In the genomic region with DNA sequence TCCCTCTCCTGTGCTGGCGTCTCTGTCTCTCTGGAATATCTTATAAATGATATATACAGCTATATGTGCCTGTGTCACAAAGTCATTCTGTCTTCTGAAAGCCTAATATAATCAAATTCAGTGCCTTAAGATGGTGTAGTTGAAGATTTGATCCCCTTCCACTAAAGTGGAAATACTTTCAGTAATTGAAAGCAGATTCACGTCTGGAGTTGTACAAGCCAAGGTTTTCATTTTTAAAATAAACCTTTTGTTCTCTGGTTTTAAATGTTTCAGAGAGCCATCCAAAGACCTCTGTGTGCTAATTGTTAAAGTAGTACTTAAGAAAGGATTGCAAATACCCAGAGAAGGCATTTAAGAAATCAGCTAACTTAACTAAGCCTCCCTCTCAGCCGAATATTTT, we compare ENCODE assay signal across 9 cellular contexts.
DNase-seq lines count a peak whose midpoint lies in the region; ATAC-seq and TF ChIP-seq lines count a peak whose summit lies in the region.
"Had no signal": no experiment of that assay in that cellular context is flagged by ENCODE, and none has a peak within 500 bp of the region (broad histone marks: within the 10 kb centered on the region; RNA-seq: fewer than 3 reads in every experiment).

No MANE protein-coding gene starts in this region.

- ATAC-seq in natural killer cell (no peak), left colon (no peak)
- no peak for ATAC-seq in natural killer cell treated with Interleukin-12 subunit alpha and Interleukin-12 subunit beta and Interleukin-15 and Interleukin-18, amount 100 ng/mL, for 72 hours

- in situ Hi-C loops in mammary epithelial cell (cut with MboI; ENCODE audit: low sequenced_read_pairs in 2 of 2) = loop anchor here in 1 of 2 donors (25.0 kb wide), 1 partner anchor 313 kb away; no protein-coding TSS in a partner anchor

- no peak for TF ChIP-seq POLR2A in uterus (IDR thresholded peaks at IDR 0.05)

- H3K9me3 Mint-ChIP-seq in natural killer cell = peaks cover 0 to 2% of the 10 kb centered on the region in 2 donors
- H3K9me3 Mint-ChIP-seq in natural killer cell treated with Interleukin-12 subunit alpha and Interleukin-12 subunit beta and Interleukin-15 and Interleukin-18, amount 100 ng/mL, for 72 hours = no peaks in the 10 kb centered on the region
- H3K9me3 Mint-ChIP-seq: central memory CD8-positive, alpha-beta T cell had no signal

- H3K27ac ChIP-seq in mammary epithelial cell (ENCODE audit: insufficient read depth, low read depth, low read length) (peak overlapping the region; percentile 64), mesodermal cell (ENCODE audit: low read depth, low read length, severe bottlenecking) (no peak overlapping the region), uterus (peak overlapping the region; percentile 81 to 92)

- peak overlapping the region; percentile 91 for H2AFZ ChIP-seq in mammary epithelial cell (ENCODE audit: low read depth, low read length)

- peaks cover 17% of the 10 kb centered on the region for H3K4me1 ChIP-seq in mammary epithelial cell (ENCODE audit: insufficient read depth, low read length)
- H3K4me1 ChIP-seq in mesodermal cell (ENCODE audit: control insufficient read depth, insufficient read depth, low read length, poor library complexity, severe bottlenecking) = peaks cover 5% of the 10 kb centered on the region
- H3K4me1 ChIP-seq in uterus = no peaks in the 10 kb centered on the region

- H3K4me3 ChIP-seq in mammary epithelial cell (replicated peaks in 1 of 3; ENCODE audit: insufficient read depth in 1 of 3, low read depth in 2 of 3, low read length in 3 of 3) = peak overlapping the region; percentile 63 to 99 (median 96)
- H3K4me3 ChIP-seq in mesodermal cell (ENCODE audit: extremely low read depth, insufficient read depth, low read length, poor library complexity, severe bottlenecking) = peak overlapping the region; percentile 66
- H3K4me3 ChIP-seq in uterus = peak overlapping the region; percentile 43 to 84

- peak overlapping the region; percentile 97 for H3K4me2 ChIP-seq in mammary epithelial cell (ENCODE audit: insufficient read depth, low read depth, low read length)

- H3K36me3 Mint-ChIP-seq in natural killer cell = peaks cover 12% of the 10 kb centered on the region
- H3K36me3 Mint-ChIP-seq in natural killer cell treated with Interleukin-12 subunit alpha and Interleukin-12 subunit beta and Interleukin-15 and Interleukin-18, amount 100 ng/mL, for 72 hours = peaks cover 10% of the 10 kb centered on the region

- WGBS in mammary epithelial cell (ENCODE audit: low coverage, missing lambda C conversion rate) = 9% methylated on average over 3 of the region's 3 CpGs
- WGBS in mesodermal cell (ENCODE audit: insufficient coverage in 2 of 2), 2 experiments = 10% methylated on average over 1 of the region's 3 CpGs; no CpG with 5 or more reads in 1 of the 2 experiments

- TF ChIP-seq CTCF in natural killer cell (IDR thresholded peaks at IDR 0.05) (no peak), mammary epithelial cell (conservative IDR thresholded peaks at IDR 0.05 in 1 of 2, IDR thresholded peaks at IDR 0.05 in 1 of 2; ENCODE audit: extremely low read depth in 1 of 2, insufficient read depth in 1 of 2, low read depth in 1 of 2, low read length in 2 of 2) (no peak), uterus (IDR thresholded peaks at IDR 0.05) (no peak)

- no peaks in the 10 kb centered on the region for H4K20me1 ChIP-seq in mammary epithelial cell (ENCODE audit: insufficient read depth, low read length)

- H3K79me2 ChIP-seq in mammary epithelial cell (ENCODE audit: insufficient read depth, low read length) = peaks cover 30% of the 10 kb centered on the region

- intact Hi-C loops in natural killer cell (cut with micrococcal nuclease) (no loop called here), mammary epithelial cell (cut with micrococcal nuclease) (loop anchor here (1.0 to 10.0 kb wide), 3 partner anchors 143 to 307 kb away; a partner anchor contains a TSS), uterus (cut with DNase I; ENCODE audit: low total_unique reads) (no loop called here), left colon (cut with DNase I, micrococcal nuclease) (no loop called here)

- H3K27ac Mint-ChIP-seq in natural killer cell = no peak overlapping the region
- H3K27ac Mint-ChIP-seq in natural killer cell treated with Interleukin-12 subunit alpha and Interleukin-12 subunit beta and Interleukin-15 and Interleukin-18, amount 100 ng/mL, for 72 hours = no peak overlapping the region

- H3K27me3 ChIP-seq in mammary epithelial cell (ENCODE audit: insufficient read depth, low read length) (no peaks in the 10 kb centered on the region), uterus (no peaks in the 10 kb centered on the region)

- H3K27me3 Mint-ChIP-seq in natural killer cell (ENCODE audit: low read depth in 2 of 2) = peaks cover 55 to 65% of the 10 kb centered on the region in 2 donors
- H3K27me3 Mint-ChIP-seq in natural killer cell treated with Interleukin-12 subunit alpha and Interleukin-12 subunit beta and Interleukin-15 and Interleukin-18, amount 100 ng/mL, for 72 hours = peaks cover 45 to 62% of the 10 kb centered on the region in 2 donors

- H3K36me3 ChIP-seq in mammary epithelial cell (ENCODE audit: insufficient read depth, low read length) = no peaks in the 10 kb centered on the region
- no peaks in the 10 kb centered on the region for H3K36me3 ChIP-seq in mesodermal cell (ENCODE audit: control insufficient read depth, insufficient read depth, low read length)
- H3K36me3 ChIP-seq in uterus = no peaks in the 10 kb centered on the region

- H3K9ac ChIP-seq in mammary epithelial cell (ENCODE audit: insufficient read depth, low read length) = peak overlapping the region; percentile 78

- dilution Hi-C loops in mammary epithelial cell (cut with HindIII; ENCODE audit: low sequenced_read_pairs) = no loop called here

- peak overlapping the region; percentile 69 for H3K4me3 Mint-ChIP-seq in natural killer cell
- H3K4me3 Mint-ChIP-seq in natural killer cell treated with Interleukin-12 subunit alpha and Interleukin-12 subunit beta and Interleukin-15 and Interleukin-18, amount 100 ng/mL, for 72 hours = no peak overlapping the region

- DNase-seq in natural killer cell (no peak), mammary epithelial cell (no peak), uterus (no peak), left colon (no peak), NCI-H146 treated with DMSO at 0.1 percent for 48 hours (lab: John Stamatoyannopoulos, UW; ENCODE audit: unreplicated experiment) (no peak)
- no peak for DNase-seq in natural killer cell treated with Interleukin-12 subunit alpha and Interleukin-12 subunit beta and Interleukin-15 and Interleukin-18, amount 100 ng/mL, for 72 hours (ENCODE audit: low spot score)
- no peak for DNase-seq in stimulated activated CD4-positive, alpha-beta T cell treated with anti-CD3 and anti-CD28 coated beads, Interleukin-4, amount 100 ng/mL, for 1 hour

- CTCF ChIA-PET in mammary epithelial cell (lab: Charles Lee; ENCODE audit: low non-redundant PET) = interaction anchor here (0.5 to 0.6 kb wide), 2 partner anchors 376 to 511 kb away, joined by 3 read pairs; no protein-coding TSS in a partner anchor

- no TSS peak for BruUV-seq in mammary epithelial cell (replicated peaks; lab: Mats Ljungman, UMichigan)

- H3K4me1 Mint-ChIP-seq in natural killer cell = peaks cover 12 to 26% of the 10 kb centered on the region in 2 donors
- peaks cover 7 to 10% of the 10 kb centered on the region in 2 donors for H3K4me1 Mint-ChIP-seq in natural killer cell treated with Interleukin-12 subunit alpha and Interleukin-12 subunit beta and Interleukin-15 and Interleukin-18, amount 100 ng/mL, for 72 hours (ENCODE audit: low read depth in 2 of 2)

- H3K9me3 ChIP-seq in mammary epithelial cell (replicated peaks; ENCODE audit: insufficient read depth, low read length) = no peaks in the 10 kb centered on the region
- no peaks in the 10 kb centered on the region for H3K9me3 ChIP-seq in mesodermal cell (ENCODE audit: control insufficient read depth, low read length)
- no peaks in the 10 kb centered on the region for H3K9me3 ChIP-seq in uterus
